24 cellular contexts compared by ENCODE assay signal in the genomic region with DNA sequence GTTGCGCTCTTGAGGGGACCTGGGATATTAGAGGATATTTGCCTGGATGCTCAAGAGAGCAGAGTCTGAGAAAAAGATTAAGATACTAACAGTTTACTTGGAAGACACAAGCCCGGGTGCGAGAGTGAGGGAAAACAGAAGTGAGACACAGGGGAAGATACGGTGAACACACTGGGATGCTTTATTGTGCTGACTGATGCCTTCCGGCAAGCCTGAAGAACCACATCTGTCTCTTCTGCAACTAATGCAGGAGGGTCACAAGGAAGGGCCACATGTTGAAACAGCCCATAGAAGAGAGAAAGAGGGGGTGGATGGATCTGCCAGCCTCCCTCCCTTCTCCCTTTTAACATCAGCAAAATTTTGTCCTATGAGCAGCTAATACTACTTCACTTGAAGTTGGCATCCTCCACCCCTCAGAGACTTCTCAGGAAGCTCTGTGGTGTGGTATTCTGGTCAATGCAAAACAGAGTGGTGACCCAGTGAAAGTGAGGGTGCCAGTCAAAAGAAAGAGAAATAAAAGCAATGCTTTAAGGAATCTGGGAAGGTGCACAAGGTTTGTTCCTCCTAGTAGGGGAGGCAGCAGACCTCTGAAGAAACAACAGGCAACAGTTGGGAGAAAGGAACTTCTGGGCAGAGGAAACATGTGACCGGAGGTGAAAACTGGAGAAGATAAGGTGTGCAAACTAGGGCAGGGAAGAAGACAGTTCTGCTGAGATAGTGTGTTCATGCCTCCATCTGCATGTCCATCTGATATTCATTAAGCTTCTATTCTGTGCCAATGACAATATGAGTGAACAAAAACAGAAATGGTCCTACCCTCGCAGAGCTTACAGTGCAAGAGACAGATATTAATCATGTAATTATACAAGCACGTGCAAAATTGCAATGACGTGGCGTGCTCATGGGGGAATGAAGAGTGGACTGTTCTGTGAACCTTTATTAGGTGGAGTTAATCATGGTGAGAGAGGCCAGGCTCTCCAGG.
DNase-seq lines count a peak whose midpoint lies in the region; ATAC-seq, FAIRE-seq and TF ChIP-seq lines count a peak whose summit lies in the region.
"Had no signal": no experiment of that assay in that cellular context is flagged by ENCODE, and none has a peak within 500 bp of the region (broad histone marks: within the 10 kb centered on the region; RNA-seq: fewer than 3 reads in every experiment).

No MANE protein-coding gene starts in this region.

- intact Hi-C loops in OCI-LY7 (cut with micrococcal nuclease; ENCODE audit: unreplicated experiment), result no loop called here

- peaks cover 22% of the 10 kb centered on the region for H3K4me1 Mint-ChIP-seq in stimulated activated memory B cell treated with anti-CD40 and anti-IgM and Interleukin-4, amounts not matched to agents 10 μg/mL and 1 μg/mL and 100 μg/mL, for 72 hours
- H3K4me1 Mint-ChIP-seq: CD4-positive, CD25-positive, alpha-beta regulatory T cell; natural killer cell had no signal

- H3K36me3 Mint-ChIP-seq in stimulated activated memory B cell treated with anti-CD40 and anti-IgM and Interleukin-4, amounts not matched to agents 10 μg/mL and 1 μg/mL and 100 μg/mL, for 72 hours, result peaks cover 6% of the 10 kb centered on the region
- H3K36me3 Mint-ChIP-seq: CD4-positive, CD25-positive, alpha-beta regulatory T cell; natural killer cell had no signal

- CTCF ChIA-PET in OCI-LY7 (lab: Charles Lee; ENCODE audit: unreplicated experiment), result no interaction called here

- H3K36me3 ChIP-seq in OCI-LY7 (ENCODE audit: insufficient read depth, low read length), result no peaks in the 10 kb centered on the region
- H3K36me3 ChIP-seq: ascending aorta, prostate gland had no signal

- DNase-seq in OCI-LY7 (ENCODE audit: low spot score) (peak; percentile 31), GM12892 (ENCODE audit: insufficient read length) (no peak), NCI-H1436 (lab: John Stamatoyannopoulos, UW) (no peak)
- DNase-seq: activated CD4-positive, alpha-beta T cell treated with anti-CD3 and anti-CD28 coated beads, Interleukin-2, amount 50 U/mL, for 1 hour; activated naive CD4-positive, alpha-beta T cell; CD4-positive, CD25-positive, alpha-beta regulatory T cell; cerebellar nuclear complex; DMS79 treated with DMSO at 0.1 percent for 48 hours; effector CD8-positive, alpha-beta T cell; mesenchymal stem cell; natural killer cell; NCI-H1417 treated with DMSO at 0.1 percent for 48 hours; stimulated activated CD4-positive, alpha-beta T cell treated with anti-CD3 and anti-CD28 coated beads, Interleukin-4, amount 100 ng/mL, for 4 hours; stimulated activated CD8-positive, alpha-beta memory T cell treated with anti-CD3 and anti-CD28 coated beads, Interleukin-4, amount 100 ng/mL, for 48 hours had no signal

- no peaks in the 10 kb centered on the region for H3K79me2 ChIP-seq in OCI-LY7 (ENCODE audit: insufficient read depth, low read depth, low read length)
- H3K79me2 ChIP-seq: hepatocyte had no signal

- no peak for TF ChIP-seq CTCF in OCI-LY7 (conservative IDR thresholded peaks at IDR 0.05; ENCODE audit: low read length)

- POLR2A ChIA-PET in OCI-LY7 (lab: Charles Lee), result interaction anchor here (0.6 to 2.9 kb wide), 3 partner anchors 10 to 19 kb away, joined by 3 to 12 read pairs (median 3); no protein-coding TSS in a partner anchor

- H3K27ac ChIP-seq in OCI-LY7 (ENCODE audit: low read depth, low read length, poor library complexity, severe bottlenecking), result no peak overlapping the region
- H3K27ac ChIP-seq: ascending aorta, hepatocyte, prostate gland had no signal

- no peaks in the 10 kb centered on the region for H4K20me1 ChIP-seq in OCI-LY7 (ENCODE audit: insufficient read depth, low read length)

- H2AFZ ChIP-seq in OCI-LY7 (ENCODE audit: low read length), result peak overlapping the region; percentile 80
- H2AFZ ChIP-seq: hepatocyte had no signal

- ATAC-seq in GM18511 (IDR thresholded peaks at IDR 0.05; ENCODE audit: unreplicated experiment) (peak; percentile 59), GM21619 (IDR thresholded peaks at IDR 0.05; ENCODE audit: unreplicated experiment) (peak; percentile 61), GM21526 (IDR thresholded peaks at IDR 0.05; ENCODE audit: low FRiP score, unreplicated experiment) (no peak)
- ATAC-seq in stimulated activated memory B cell treated with anti-CD40 and anti-IgM and Interleukin-4, amounts not matched to agents 10 μg/mL and 1 μg/mL and 100 μg/mL, for 72 hours, result peak; percentile 93
- ATAC-seq: natural killer cell had no signal

- H3K9me3 ChIP-seq in OCI-LY7 (ENCODE audit: low read length), result no peaks in the 10 kb centered on the region
- H3K9me3 ChIP-seq: ascending aorta, prostate gland had no signal

- no peak for TF ChIP-seq POLR2A in GM12892 (IDR thresholded peaks at IDR 0.05; ENCODE audit: low read depth, low read length)

- H3K4me3 Mint-ChIP-seq in stimulated activated memory B cell treated with anti-CD40 and anti-IgM and Interleukin-4, amounts not matched to agents 10 μg/mL and 1 μg/mL and 100 μg/mL, for 72 hours, result peak overlapping the region; percentile 61
- H3K4me3 Mint-ChIP-seq: CD4-positive, CD25-positive, alpha-beta regulatory T cell; natural killer cell had no signal

- BruUV-seq in OCI-LY7 (replicated peaks; lab: Mats Ljungman, UMichigan), result no TSS peak

- H3K27ac Mint-ChIP-seq in stimulated activated memory B cell treated with anti-CD40 and anti-IgM and Interleukin-4, amounts not matched to agents 10 μg/mL and 1 μg/mL and 100 μg/mL, for 72 hours, result peak overlapping the region; percentile 25
- H3K27ac Mint-ChIP-seq: CD4-positive, CD25-positive, alpha-beta regulatory T cell; natural killer cell had no signal

- H3K4me1 ChIP-seq in OCI-LY7 (ENCODE audit: insufficient read depth, low read length, poor library complexity, severe bottlenecking), result peaks cover 16% of the 10 kb centered on the region
- H3K4me1 ChIP-seq: ascending aorta, prostate gland had no signal

- H3K27me3 Mint-ChIP-seq in stimulated activated memory B cell treated with anti-CD40 and anti-IgM and Interleukin-4, amounts not matched to agents 10 μg/mL and 1 μg/mL and 100 μg/mL, for 72 hours, result peaks cover 83% of the 10 kb centered on the region

- H3K4me3 ChIP-seq in OCI-LY7 (ENCODE audit: low read depth, low read length, poor library complexity, severe bottlenecking), result peak overlapping the region; percentile 14
- H3K4me3 ChIP-seq: ascending aorta, hepatocyte, prostate gland, smooth muscle cell had no signal

- H3K9me3 Mint-ChIP-seq in stimulated activated memory B cell treated with anti-CD40 and anti-IgM and Interleukin-4, amounts not matched to agents 10 μg/mL and 1 μg/mL and 100 μg/mL, for 72 hours, result no peaks in the 10 kb centered on the region

- H3K9me2 ChIP-seq in OCI-LY7 (ENCODE audit: insufficient read depth, low read length), result no peaks in the 10 kb centered on the region

- peak overlapping the region; percentile 60 for H3K4me2 ChIP-seq in OCI-LY7 (ENCODE audit: low read length)
- H3K4me2 ChIP-seq: hepatocyte, smooth muscle cell had no signal

- FAIRE-seq in GM12892 (lab: Jason Lieb, UNC), result no peak
- FAIRE-seq: keratinocyte, RCC 7860 had no signal
